9 cellular contexts compared by ENCODE assay signal in genomic region chr9:90801507-90802289, GRCh38. TPM values are rescaled to one million over a fixed set of nuclear protein-coding genes. Genes with fewer than 3 reads are reported as not detected.
DNase-seq lines count a peak whose midpoint lies in the region; ATAC-seq and TF ChIP-seq lines count a peak whose summit lies in the region.
"Had no signal": no experiment of that assay in that cellular context is flagged by ENCODE, and none has a peak within 500 bp of the region (broad histone marks: within the 10 kb centered on the region; RNA-seq: fewer than 3 reads in every experiment).

SYK (plus strand) TSS chr9:90801819; CDS start chr9:90843899, 42,080 bp downstream.

- WGBS in esophagus squamous epithelium, 2 donors = 0 to 8% methylated on average over 6 of the region's 82 CpGs

- ATAC-seq in GM19043 (IDR thresholded peaks at IDR 0.05; ENCODE audit: low read depth, unreplicated experiment) (peak; percentile 33), HG03565 (IDR thresholded peaks at IDR 0.05; ENCODE audit: unreplicated experiment) (peak; percentile 26)

- intact Hi-C loops in esophagus squamous epithelium (cut with DNase I) = no loop called here

- peaks cover 0 to 25% (median 0%) of the 10 kb centered on the region in 4 donors for H3K27me3 ChIP-seq in esophagus squamous epithelium
- no peaks in the 10 kb centered on the region for H3K27me3 ChIP-seq in neutrophil

- no peaks in the 10 kb centered on the region for H3K36me3 ChIP-seq in esophagus squamous epithelium
- H3K36me3 ChIP-seq in neutrophil = no peaks in the 10 kb centered on the region

- peak within 1 kb of the TSS; percentile 58 to 70 (median 64) for H3K4me3 ChIP-seq in esophagus squamous epithelium
- peak within 1 kb of the TSS; percentile 81 to 96 for H3K4me3 ChIP-seq in neutrophil (ENCODE audit: low read depth in 1 of 2, low read length in 1 of 2)

- TF ChIP-seq CTCF in esophagus squamous epithelium (IDR thresholded peaks at IDR 0.05) (no peak), neutrophil (IDR thresholded peaks at IDR 0.05) (peak; percentile 29)

- DNase-seq in CMK (ENCODE audit: low read depth) = peak; percentile 24
- peak; percentile 45 for DNase-seq in SIG-M5 (lab: John Stamatoyannopoulos, UW)
- no peak for DNase-seq in esophagus squamous epithelium (lab: John Stamatoyannopoulos, UW)
- no peak for DNase-seq in NCI-H226
- DNase-seq in G401 (ENCODE audit: low spot score) = no peak

- in situ Hi-C loops in G401 (cut with HindIII; ENCODE audit: low sequenced_read_pairs) = no loop called here

- peak within 1 kb of the TSS; percentile 85 to 88 (median 88) for H3K27ac ChIP-seq in esophagus squamous epithelium
- H3K27ac ChIP-seq in neutrophil = peak within 1 kb of the TSS; percentile 97

- H3K4me1 ChIP-seq in esophagus squamous epithelium (peaks cover 11 to 49% (median 16%) of the 10 kb centered on the region in 3 donors), neutrophil (ENCODE audit: control insufficient read depth in 1 of 2, insufficient read depth in 1 of 2, low read depth in 1 of 2, low read length in 1 of 2) (peaks cover 88 to 90% of the 10 kb centered on the region in 2 experiments)

- H3K9me3 ChIP-seq in esophagus squamous epithelium (no peaks in the 10 kb centered on the region), neutrophil (no peaks in the 10 kb centered on the region)

- TF ChIP-seq POLR2A in esophagus squamous epithelium (IDR thresholded peaks at IDR 0.05) = peak in 3 of 4 donors; percentile 55 to 85 (median 78)

RNA-seq across cellular contexts. Expression of gene SYK, which starts in this region (rescaled TPM):
- 10 to 100 TPM; 43.7 to 54.9 (median 47.9) TPM for total RNA-seq in esophagus squamous epithelium
- not detected in 2 replicates for total RNA-seq in G401 (2014; rRNA removed; shearing (Covaris generic))
- total RNA-seq: RPMI7951 had no signal

Comparison
In these comparisons a context has a peak if more than half of its experiments do, and no peak if none do; other contexts are left out.
1. RNA of gene SYK (total RNA-seq): 43.7 to 54.9 TPM in esophagus squamous epithelium; not detected in G401; every median in the first group is over 10 times any median in the second.
2. DNase-seq: peak in CMK (single experiment) and SIG-M5 (single experiment); none in esophagus squamous epithelium (single experiment), NCI-H226 (single experiment) and G401 (single experiment).